16 cellular contexts compared by ENCODE assay signal in the genomic region with DNA sequence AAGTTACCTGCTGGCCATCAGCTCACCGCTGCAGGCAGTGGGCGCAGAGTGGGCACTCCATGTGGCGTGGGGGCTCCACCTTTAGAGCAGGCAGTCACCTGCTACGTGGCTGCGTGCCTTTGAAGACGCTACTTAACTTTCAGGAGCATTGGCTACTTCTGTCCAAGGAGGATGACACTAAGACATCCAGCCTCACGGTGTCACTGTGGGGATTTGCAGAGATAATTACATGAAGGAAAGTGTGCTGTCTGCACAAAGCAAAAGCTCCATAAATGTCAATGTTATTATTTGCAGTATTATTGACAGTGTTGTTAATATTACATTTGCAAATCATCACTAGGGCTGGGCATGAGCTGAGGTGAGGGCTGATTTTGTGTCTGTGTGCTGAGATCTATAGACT.
A peak's percentile ranks its signal among the peaks of the same experiment; 100 is the strongest.
DNase-seq lines count a peak whose midpoint lies in the region; ATAC-seq and TF ChIP-seq lines count a peak whose summit lies in the region.
"Had no signal": no experiment of that assay in that cellular context is flagged by ENCODE, and none has a peak within 500 bp of the region (broad histone marks: within the 10 kb centered on the region; RNA-seq: fewer than 3 reads in every experiment).

No MANE protein-coding gene starts in this region.

- H3F3A ChIP-seq in GM23338 (replicated peaks; ENCODE audit: low read depth) = no peaks in the 10 kb centered on the region

- DNase-seq in DMS 273 (lab: John Stamatoyannopoulos, UW; ENCODE audit: unreplicated experiment) (peak; percentile 3), DMS 273 treated with DMSO at 0.1 percent for 48 hours (lab: John Stamatoyannopoulos, UW) (no peak), GM23338 (ENCODE audit: low spot score) (no peak), WERI-Rb-1 (peak; percentile 64), left kidney (ENCODE audit: low read depth, low spot score) (peak; percentile 47), NCI-H146 (lab: John Stamatoyannopoulos, UW) (no peak), iPS-NIHi11 (ENCODE audit: low spot score) (no peak)
- DNase-seq: activated CD8-positive, alpha-beta memory T cell treated with anti-CD3 and anti-CD28 coated beads, Interleukin-2, amount 50 U/mL, for 48 hours; amniotic stem cell; DMS153; glutamatergic neuron; NCI-H2107; transverse colon had no signal

- no peaks in the 10 kb centered on the region; the same call in 2 of the 3 replicates for H3K9me3 Mint-ChIP-seq in GM23338

- peaks cover 7% of the 10 kb centered on the region for H3K9me2 ChIP-seq in GM23338 (ENCODE audit: insufficient read depth)

- H3K4me3 Mint-ChIP-seq in GM23338 = no peak overlapping the region

- H2AFZ ChIP-seq in GM23338 = 0 out of 2 replicates have a peak overlapping the region, but pooled peaks have one; percentile 18

- peaks cover 3% of the 10 kb centered on the region for H3K27me3 Mint-ChIP-seq in GM23338 (ENCODE audit: insufficient read depth, low read depth, poor library complexity)

- 0 out of 2 replicates have a peak, but pooled peaks cover 2% of the 10 kb centered on the region for H3K4me1 ChIP-seq in GM23338 (ENCODE audit: insufficient read depth)
- H3K4me1 ChIP-seq: HAP-1, transverse colon had no signal

- no peaks in the 10 kb centered on the region for H3K36me3 Mint-ChIP-seq in GM23338 (ENCODE audit: low read depth)

- H3K36me3 ChIP-seq in GM23338 (ENCODE audit: insufficient read depth) (no peaks in the 10 kb centered on the region), WERI-Rb-1 (no peaks in the 10 kb centered on the region)
- H3K36me3 ChIP-seq: HAP-1, transverse colon had no signal

- no peak overlapping the region for H3K4me3 ChIP-seq in GM23338
- no peak overlapping the region for H3K4me3 ChIP-seq in WERI-Rb-1 (ENCODE audit: low read depth, low read length)
- H3K4me3 ChIP-seq: HAP-1, lung, transverse colon had no signal

- H4K20me1 ChIP-seq in GM23338 (replicated peaks; ENCODE audit: insufficient read depth) = no peaks in the 10 kb centered on the region

- H3K9me3 ChIP-seq in WERI-Rb-1 (ENCODE audit: severe bottlenecking) = no peaks in the 10 kb centered on the region
- H3K9me3 ChIP-seq: HAP-1, transverse colon had no signal

- peaks cover 7% of the 10 kb centered on the region for H3K4me1 Mint-ChIP-seq in GM23338

- TF ChIP-seq CTCF in GM23338 (conservative IDR thresholded peaks at IDR 0.05; ENCODE audit: low read depth in 2 of 2) (peak; percentile 26 to 46), WERI-Rb-1 (IDR thresholded peaks at IDR 0.05; ENCODE audit: low read depth, low read length) (peak; percentile 50)

- H3K27ac Mint-ChIP-seq in GM23338 = no peak overlapping the region

- H3K27me3 ChIP-seq in GM23338 (ENCODE audit: insufficient read depth) (no peaks in the 10 kb centered on the region), WERI-Rb-1 (ENCODE audit: insufficient read depth, low read depth, severe bottlenecking) (no peaks in the 10 kb centered on the region)

- no peaks in the 10 kb centered on the region for H3K79me2 ChIP-seq in GM23338 (replicated peaks; ENCODE audit: insufficient read depth)

- H3K4me2 ChIP-seq in GM23338 = no peak overlapping the region

- ATAC-seq in GM23338 (no peak), HG03095 (IDR thresholded peaks at IDR 0.05; ENCODE audit: unreplicated experiment) (no peak)

- H3K27ac ChIP-seq in GM23338 (ENCODE audit: low read depth) (no peak overlapping the region), WERI-Rb-1 (no peak overlapping the region; the same call in 1 of the 2 replicates)
- H3K27ac ChIP-seq: transverse colon had no signal

TF ChIP-seq in GM23338, 12 proteins besides CTCF, POLR2A, EP300 and RAD21 (continues in another document):
- no peak for TF ChIP-seq ZNF114 (CRISPR knock-in tag; IDR thresholded peaks at IDR 0.05)
- TF ChIP-seq, protein P1, sequence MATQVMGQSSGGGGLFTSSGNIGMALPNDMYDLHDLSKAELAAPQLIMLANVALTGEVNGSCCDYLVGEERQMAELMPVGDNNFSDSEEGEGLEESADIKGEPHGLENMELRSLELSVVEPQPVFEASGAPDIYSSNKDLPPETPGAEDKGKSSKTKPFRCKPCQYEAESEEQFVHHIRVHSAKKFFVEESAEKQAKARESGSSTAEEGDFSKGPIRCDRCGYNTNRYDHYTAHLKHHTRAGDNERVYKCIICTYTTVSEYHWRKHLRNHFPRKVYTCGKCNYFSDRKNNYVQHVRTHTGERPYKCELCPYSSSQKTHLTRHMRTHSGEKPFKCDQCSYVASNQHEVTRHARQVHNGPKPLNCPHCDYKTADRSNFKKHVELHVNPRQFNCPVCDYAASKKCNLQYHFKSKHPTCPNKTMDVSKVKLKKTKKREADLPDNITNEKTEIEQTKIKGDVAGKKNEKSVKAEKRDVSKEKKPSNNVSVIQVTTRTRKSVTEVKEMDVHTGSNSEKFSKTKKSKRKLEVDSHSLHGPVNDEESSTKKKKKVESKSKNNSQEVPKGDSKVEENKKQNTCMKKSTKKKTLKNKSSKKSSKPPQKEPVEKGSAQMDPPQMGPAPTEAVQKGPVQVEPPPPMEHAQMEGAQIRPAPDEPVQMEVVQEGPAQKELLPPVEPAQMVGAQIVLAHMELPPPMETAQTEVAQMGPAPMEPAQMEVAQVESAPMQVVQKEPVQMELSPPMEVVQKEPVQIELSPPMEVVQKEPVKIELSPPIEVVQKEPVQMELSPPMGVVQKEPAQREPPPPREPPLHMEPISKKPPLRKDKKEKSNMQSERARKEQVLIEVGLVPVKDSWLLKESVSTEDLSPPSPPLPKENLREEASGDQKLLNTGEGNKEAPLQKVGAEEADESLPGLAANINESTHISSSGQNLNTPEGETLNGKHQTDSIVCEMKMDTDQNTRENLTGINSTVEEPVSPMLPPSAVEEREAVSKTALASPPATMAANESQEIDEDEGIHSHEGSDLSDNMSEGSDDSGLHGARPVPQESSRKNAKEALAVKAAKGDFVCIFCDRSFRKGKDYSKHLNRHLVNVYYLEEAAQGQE (IDR thresholded peaks at IDR 0.05; ENCODE audit: unreplicated experiment) = no peak
- TF ChIP-seq CREB1 (CRISPR knock-in tag; IDR thresholded peaks at IDR 0.05; ENCODE audit: low read depth) = no peak
- no peak for TF ChIP-seq POLR2AphosphoS5 (IDR thresholded peaks at IDR 0.05; ENCODE audit: low read depth)
- TF ChIP-seq, protein P2, sequence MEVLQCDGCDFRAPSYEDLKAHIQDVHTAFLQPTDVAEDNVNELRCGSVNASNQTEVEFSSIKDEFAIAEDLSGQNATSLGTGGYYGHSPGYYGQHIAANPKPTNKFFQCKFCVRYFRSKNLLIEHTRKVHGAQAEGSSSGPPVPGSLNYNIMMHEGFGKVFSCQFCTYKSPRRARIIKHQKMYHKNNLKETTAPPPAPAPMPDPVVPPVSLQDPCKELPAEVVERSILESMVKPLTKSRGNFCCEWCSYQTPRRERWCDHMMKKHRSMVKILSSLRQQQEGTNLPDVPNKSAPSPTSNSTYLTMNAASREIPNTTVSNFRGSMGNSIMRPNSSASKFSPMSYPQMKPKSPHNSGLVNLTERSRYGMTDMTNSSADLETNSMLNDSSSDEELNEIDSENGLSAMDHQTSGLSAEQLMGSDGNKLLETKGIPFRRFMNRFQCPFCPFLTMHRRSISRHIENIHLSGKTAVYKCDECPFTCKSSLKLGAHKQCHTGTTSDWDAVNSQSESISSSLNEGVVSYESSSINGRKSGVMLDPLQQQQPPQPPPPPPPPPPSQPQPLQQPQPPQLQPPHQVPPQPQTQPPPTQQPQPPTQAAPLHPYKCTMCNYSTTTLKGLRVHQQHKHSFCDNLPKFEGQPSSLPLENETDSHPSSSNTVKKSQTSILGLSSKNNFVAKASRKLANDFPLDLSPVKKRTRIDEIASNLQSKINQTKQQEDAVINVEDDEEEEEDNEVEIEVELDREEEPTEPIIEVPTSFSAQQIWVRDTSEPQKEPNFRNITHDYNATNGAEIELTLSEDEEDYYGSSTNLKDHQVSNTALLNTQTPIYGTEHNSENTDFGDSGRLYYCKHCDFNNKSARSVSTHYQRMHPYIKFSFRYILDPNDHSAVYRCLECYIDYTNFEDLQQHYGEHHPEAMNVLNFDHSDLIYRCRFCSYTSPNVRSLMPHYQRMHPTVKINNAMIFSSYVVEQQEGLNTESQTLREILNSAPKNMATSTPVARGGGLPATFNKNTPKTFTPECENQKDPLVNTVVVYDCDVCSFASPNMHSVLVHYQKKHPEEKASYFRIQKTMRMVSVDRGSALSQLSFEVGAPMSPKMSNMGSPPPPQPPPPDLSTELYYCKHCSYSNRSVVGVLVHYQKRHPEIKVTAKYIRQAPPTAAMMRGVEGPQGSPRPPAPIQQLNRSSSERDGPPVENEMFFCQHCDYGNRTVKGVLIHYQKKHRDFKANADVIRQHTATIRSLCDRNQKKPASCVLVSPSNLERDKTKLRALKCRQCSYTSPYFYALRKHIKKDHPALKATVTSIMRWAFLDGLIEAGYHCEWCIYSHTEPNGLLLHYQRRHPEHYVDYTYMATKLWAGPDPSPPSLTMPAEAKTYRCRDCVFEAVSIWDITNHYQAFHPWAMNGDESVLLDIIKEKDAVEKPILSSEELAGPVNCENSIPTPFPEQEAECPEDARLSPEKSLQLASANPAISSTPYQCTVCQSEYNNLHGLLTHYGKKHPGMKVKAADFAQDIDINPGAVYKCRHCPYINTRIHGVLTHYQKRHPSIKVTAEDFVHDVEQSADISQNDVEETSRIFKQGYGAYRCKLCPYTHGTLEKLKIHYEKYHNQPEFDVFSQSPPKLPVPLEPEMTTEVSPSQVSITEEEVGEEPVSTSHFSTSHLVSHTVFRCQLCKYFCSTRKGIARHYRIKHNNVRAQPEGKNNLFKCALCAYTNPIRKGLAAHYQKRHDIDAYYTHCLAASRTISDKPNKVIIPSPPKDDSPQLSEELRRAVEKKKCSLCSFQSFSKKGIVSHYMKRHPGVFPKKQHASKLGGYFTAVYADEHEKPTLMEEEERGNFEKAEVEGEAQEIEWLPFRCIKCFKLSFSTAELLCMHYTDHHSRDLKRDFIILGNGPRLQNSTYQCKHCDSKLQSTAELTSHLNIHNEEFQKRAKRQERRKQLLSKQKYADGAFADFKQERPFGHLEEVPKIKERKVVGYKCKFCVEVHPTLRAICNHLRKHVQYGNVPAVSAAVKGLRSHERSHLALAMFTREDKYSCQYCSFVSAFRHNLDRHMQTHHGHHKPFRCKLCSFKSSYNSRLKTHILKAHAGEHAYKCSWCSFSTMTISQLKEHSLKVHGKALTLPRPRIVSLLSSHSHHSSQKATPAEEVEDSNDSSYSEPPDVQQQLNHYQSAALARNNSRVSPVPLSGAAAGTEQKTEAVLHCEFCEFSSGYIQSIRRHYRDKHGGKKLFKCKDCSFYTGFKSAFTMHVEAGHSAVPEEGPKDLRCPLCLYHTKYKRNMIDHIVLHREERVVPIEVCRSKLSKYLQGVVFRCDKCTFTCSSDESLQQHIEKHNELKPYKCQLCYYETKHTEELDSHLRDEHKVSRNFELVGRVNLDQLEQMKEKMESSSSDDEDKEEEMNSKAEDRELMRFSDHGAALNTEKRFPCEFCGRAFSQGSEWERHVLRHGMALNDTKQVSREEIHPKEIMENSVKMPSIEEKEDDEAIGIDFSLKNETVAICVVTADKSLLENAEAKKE (CRISPR knock-in tag; IDR thresholded peaks at IDR 0.05) = no peak
- TF ChIP-seq EZH2 (IDR thresholded peaks at IDR 0.05; ENCODE audit: low read depth, unreplicated experiment) = no peak

Comparison
In these comparisons a context has a peak if more than half of its experiments do, and no peak if none do; other contexts are left out.
1. DNase-seq: peak in DMS 273 (single experiment), WERI-Rb-1 (single experiment) and left kidney (single experiment); none in DMS 273 treated with DMSO at 0.1 percent for 48 hours (single experiment), GM23338 (single experiment), NCI-H146 (single experiment) and iPS-NIHi11 (single experiment).